9 cellular contexts compared by ENCODE assay signal in genomic region chr11:86513746-86514373, GRCh38.
"Had no signal": no experiment of that assay in that cellular context is flagged by ENCODE, and none has a peak within 500 bp of the region (broad histone marks: within the 10 kb centered on the region; RNA-seq: fewer than 3 reads in every experiment).

No MANE protein-coding gene starts in this region.

- H3K36me3 Mint-ChIP-seq: activated naive CD4-positive, alpha-beta T cell treated with anti-CD3 and anti-CD28 coated beads, Interleukin-2, amount 10 ng/mL, durations not matched to agents 7 days and 5 days had no signal

- H3K9me3 ChIP-seq: right lobe of liver had no signal

- H3K9me3 Mint-ChIP-seq: activated naive CD4-positive, alpha-beta T cell treated with anti-CD3 and anti-CD28 coated beads, Interleukin-2, amount 10 ng/mL, durations not matched to agents 7 days and 5 days; stimulated activated naive CD8-positive, alpha-beta T cell treated with anti-CD3 and anti-CD28 coated beads, Interleukin-15, amount 100 ng/mL, for 72 hours had no signal

- H3K36me3 ChIP-seq: right lobe of liver had no signal

- H3K4me3 Mint-ChIP-seq: activated naive CD4-positive, alpha-beta T cell treated with anti-CD3 and anti-CD28 coated beads, Interleukin-2, amount 10 ng/mL, durations not matched to agents 7 days and 5 days; stimulated activated naive CD8-positive, alpha-beta T cell treated with anti-CD3 and anti-CD28 coated beads, Interleukin-15, amount 100 ng/mL, for 72 hours had no signal

- H3K27ac Mint-ChIP-seq: activated naive CD4-positive, alpha-beta T cell treated with anti-CD3 and anti-CD28 coated beads, Interleukin-2, amount 10 ng/mL, durations not matched to agents 7 days and 5 days; stimulated activated naive CD8-positive, alpha-beta T cell treated with anti-CD3 and anti-CD28 coated beads, Interleukin-15, amount 100 ng/mL, for 72 hours had no signal

- ATAC-seq: stimulated activated naive CD8-positive, alpha-beta T cell treated with anti-CD3 and anti-CD28 coated beads, Interleukin-15, amount 100 ng/mL, for 72 hours had no signal

- DNase-seq: activated CD4-positive, alpha-beta T cell treated with anti-CD3 and anti-CD28 coated beads for 1 hour; activated CD4-positive, alpha-beta T cell treated with anti-CD3 and anti-CD28 coated beads, Interleukin-2, amount 50 U/mL, for 48 hours; activated naive CD4-positive, alpha-beta T cell treated with anti-CD3 and anti-CD28 coated beads, Interleukin-2, amount 10 ng/mL, durations not matched to agents 7 days and 5 days; hypothalamus; right lobe of liver; stimulated activated naive CD8-positive, alpha-beta T cell treated with anti-CD3 and anti-CD28 coated beads, Interleukin-15, amount 100 ng/mL, for 72 hours had no signal

- FAIRE-seq: astrocyte, bronchial epithelial cell, endometrium had no signal

- H3K27ac ChIP-seq: right lobe of liver had no signal

- H3K27me3 ChIP-seq: right lobe of liver had no signal

- H3K4me1 Mint-ChIP-seq: activated naive CD4-positive, alpha-beta T cell treated with anti-CD3 and anti-CD28 coated beads, Interleukin-2, amount 10 ng/mL, durations not matched to agents 7 days and 5 days; stimulated activated naive CD8-positive, alpha-beta T cell treated with anti-CD3 and anti-CD28 coated beads, Interleukin-15, amount 100 ng/mL, for 72 hours had no signal

- H3K4me3 ChIP-seq: right lobe of liver had no signal

- H3K27me3 Mint-ChIP-seq: activated naive CD4-positive, alpha-beta T cell treated with anti-CD3 and anti-CD28 coated beads, Interleukin-2, amount 10 ng/mL, durations not matched to agents 7 days and 5 days; stimulated activated naive CD8-positive, alpha-beta T cell treated with anti-CD3 and anti-CD28 coated beads, Interleukin-15, amount 100 ng/mL, for 72 hours had no signal
